Comparison of ENCODE assay signal across 21 cellular contexts in the genomic region with DNA sequence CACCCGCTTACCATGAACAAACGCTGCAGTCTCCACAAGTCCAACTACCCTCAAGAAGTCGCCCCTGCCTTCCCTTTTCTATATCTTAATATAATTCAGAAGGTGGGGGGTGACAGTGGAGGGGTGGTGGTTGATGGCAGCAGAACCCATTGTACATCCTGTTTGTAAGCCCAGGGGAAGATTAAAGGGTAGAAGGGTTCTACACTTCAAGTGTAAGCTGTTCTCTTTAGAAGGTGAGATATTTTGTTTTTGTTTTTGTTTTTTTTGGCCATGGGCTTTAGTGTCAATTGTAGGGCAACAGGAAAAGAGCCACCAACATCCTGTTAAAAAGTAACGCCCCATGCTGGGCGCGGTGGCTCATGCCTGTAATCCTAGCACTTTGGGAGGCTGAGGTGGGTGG. TPM values are rescaled to one million over a fixed set of nuclear protein-coding genes. Genes with fewer than 3 reads are reported as not detected.
DNase-seq lines count a peak whose midpoint lies in the region; ATAC-seq, FAIRE-seq and TF ChIP-seq lines count a peak whose summit lies in the region.
"Had no signal": no experiment of that assay in that cellular context is flagged by ENCODE, and none has a peak within 500 bp of the region (broad histone marks: within the 10 kb centered on the region; RNA-seq: fewer than 3 reads in every experiment).

No MANE protein-coding gene starts in this region.

- FAIRE-seq in H1 (lab: Jason Lieb, UNC) = no peak
- FAIRE-seq: GM19239, RCC 7860 had no signal

- H3K14ac ChIP-seq in H1 (ENCODE audit: insufficient read length) (no peak overlapping the region), mesenchymal stem cell (ENCODE audit: low read length in 2 of 2) (no peak overlapping the region)

- H3K36me3 Mint-ChIP-seq in activated CD4-positive, alpha-beta memory T cell treated with anti-CD3 and anti-CD28 coated beads, Interleukin-2, amount 10 ng/mL, durations not matched to agents 7 days and 5 days (ENCODE audit: low read depth) = no peaks in the 10 kb centered on the region
- H3K36me3 Mint-ChIP-seq in activated CD4-positive, alpha-beta memory T cell treated with anti-CD3 and anti-CD28 coated beads for 36 hours = no peaks in the 10 kb centered on the region

- peak overlapping the region; percentile 57 for H3K27ac Mint-ChIP-seq in activated CD4-positive, alpha-beta memory T cell treated with anti-CD3 and anti-CD28 coated beads, Interleukin-2, amount 10 ng/mL, durations not matched to agents 7 days and 5 days
- H3K27ac Mint-ChIP-seq in activated CD4-positive, alpha-beta memory T cell treated with anti-CD3 and anti-CD28 coated beads for 36 hours = no peak overlapping the region

- TF ChIP-seq CTCF in DND-41 (IDR thresholded peaks at IDR 0.05; ENCODE audit: borderline replicate concordance, extremely low read depth, low read length, poor library complexity, severe bottlenecking) (no peak), H1 (IDR thresholded peaks at IDR 0.05; ENCODE audit: control extremely low read depth in 1 of 3, insufficient read depth in 1 of 3, low read depth in 1 of 3, low read length in 3 of 3) (no peak), osteoblast (IDR thresholded peaks at IDR 0.05; ENCODE audit: extremely low read depth, low read depth, low read length) (no peak)

- no peak for TF ChIP-seq EP300 in H1 (IDR thresholded peaks at IDR 0.05; ENCODE audit: borderline replicate concordance in 1 of 2, low read depth in 2 of 2, low read length in 2 of 2)

- H3K79me2 ChIP-seq in DND-41 (ENCODE audit: insufficient read depth, low read length) (no peaks in the 10 kb centered on the region), H1 (ENCODE audit: control insufficient read depth in 1 of 2, insufficient read depth in 2 of 2, low read length in 2 of 2) (no peaks in the 10 kb centered on the region), osteoblast (ENCODE audit: insufficient read depth, low read length) (no peaks in the 10 kb centered on the region)

- TF ChIP-seq POLR2A in H1 (IDR thresholded peaks at IDR 0.05; ENCODE audit: control extremely low read depth in 1 of 2, low read depth in 2 of 2, low read length in 2 of 2) = no peak

- H2AK5ac ChIP-seq in H1 (ENCODE audit: low read depth, low read length) = no peak overlapping the region
- H2AK5ac ChIP-seq in mesenchymal stem cell (ENCODE audit: low read length, severe bottlenecking) = no peak overlapping the region

- no peak overlapping the region for H3K4me3 ChIP-seq in DND-41 (ENCODE audit: low read depth in 1 of 2, low read length in 2 of 2)
- H3K4me3 ChIP-seq in H1 (ENCODE audit: extremely low read depth in 1 of 4, insufficient read depth in 2 of 4, low read depth in 3 of 4, low read length in 4 of 4) = no peak overlapping the region
- no peak overlapping the region for H3K4me3 ChIP-seq in osteoblast (ENCODE audit: insufficient read depth, low read length)
- no peak overlapping the region for H3K4me3 ChIP-seq in mesenchymal stem cell (ENCODE audit: insufficient read depth in 1 of 2, low read depth in 1 of 2, low read length in 2 of 2)
- H3K4me3 ChIP-seq: MG63, SJSA1 had no signal

- H2BK120ac ChIP-seq in H1 (replicated peaks; ENCODE audit: low read depth, low read length) (no peak overlapping the region), mesenchymal stem cell (ENCODE audit: low read depth, low read length) (no peak overlapping the region)

- POLR2A ChIA-PET in activated CD4-positive, alpha-beta memory T cell treated with anti-CD3 and anti-CD28 coated beads, Interleukin-2, amount 10 ng/mL, durations not matched to agents 7 days and 5 days (lab: Charles Lee) = interaction anchor here (0.6 to 1.0 kb wide), 4 partner anchors 11 to 25 kb away, joined by 3 to 4 read pairs (median 3); no protein-coding TSS in a partner anchor
- POLR2A ChIA-PET in activated CD4-positive, alpha-beta memory T cell treated with anti-CD3 and anti-CD28 coated beads for 36 hours (lab: Charles Lee) = no interaction called here
- POLR2A ChIA-PET in H1 (lab: Charles Lee; ENCODE audit: partially characterized antibody) = interaction anchor here (1.5 kb wide), 1 partner anchor 89 kb away, joined by 3 read pairs; no protein-coding TSS in a partner anchor

- no peak overlapping the region for H3K23ac ChIP-seq in H1 (ENCODE audit: insufficient read length)
- H3K23ac ChIP-seq in mesenchymal stem cell (ENCODE audit: low read length in 2 of 2) = no peak overlapping the region

- intact Hi-C loops in activated CD4-positive, alpha-beta memory T cell treated with anti-CD3 and anti-CD28 coated beads for 36 hours (cut with micrococcal nuclease) = no loop called here

- no peaks in the 10 kb centered on the region for H3K23me2 ChIP-seq in H1 (ENCODE audit: low read depth, low read length)

- H4K91ac ChIP-seq in H1 (replicated peaks; ENCODE audit: insufficient read length, low read length) (no peak overlapping the region), mesenchymal stem cell (ENCODE audit: low read length) (no peak overlapping the region)

- no peak overlapping the region for H3K4me2 ChIP-seq in DND-41 (ENCODE audit: insufficient read depth, low read length)
- H3K4me2 ChIP-seq in H1 (ENCODE audit: insufficient read depth in 1 of 2, low read depth in 2 of 2, low read length in 2 of 2) = no peak overlapping the region
- H3K4me2 ChIP-seq in osteoblast (ENCODE audit: insufficient read depth, low read length) = no peak overlapping the region
- no peak overlapping the region for H3K4me2 ChIP-seq in mesenchymal stem cell (ENCODE audit: low read length, poor library complexity, severe bottlenecking)

- H3K9me3 Mint-ChIP-seq in activated CD4-positive, alpha-beta memory T cell treated with anti-CD3 and anti-CD28 coated beads, Interleukin-2, amount 10 ng/mL, durations not matched to agents 7 days and 5 days = no peaks in the 10 kb centered on the region
- H3K9me3 Mint-ChIP-seq in activated CD4-positive, alpha-beta memory T cell treated with anti-CD3 and anti-CD28 coated beads for 36 hours = no peaks in the 10 kb centered on the region

- H2BK12ac ChIP-seq in H1 (ENCODE audit: low read depth, low read length) = 0 out of 2 replicates have a peak overlapping the region, but pooled peaks have one; percentile 27
- no peak overlapping the region for H2BK12ac ChIP-seq in mesenchymal stem cell (ENCODE audit: low read length in 2 of 2)

- H3K27me3 Mint-ChIP-seq in activated CD4-positive, alpha-beta memory T cell treated with anti-CD3 and anti-CD28 coated beads, Interleukin-2, amount 10 ng/mL, durations not matched to agents 7 days and 5 days = peaks cover 16% of the 10 kb centered on the region
- H3K27me3 Mint-ChIP-seq in activated CD4-positive, alpha-beta memory T cell treated with anti-CD3 and anti-CD28 coated beads for 36 hours = no peaks in the 10 kb centered on the region

- CTCF ChIA-PET in activated CD4-positive, alpha-beta memory T cell treated with anti-CD3 and anti-CD28 coated beads, Interleukin-2, amount 10 ng/mL, durations not matched to agents 7 days and 5 days (lab: Charles Lee) = interaction anchor here (0.7 kb wide), 1 partner anchor 654 kb away, joined by 6 read pairs; no protein-coding TSS in a partner anchor
- CTCF ChIA-PET in activated CD4-positive, alpha-beta memory T cell treated with anti-CD3 and anti-CD28 coated beads for 36 hours (lab: Charles Lee) = no interaction called here
- CTCF ChIA-PET in H1 (lab: Charles Lee; ENCODE audit: partially characterized antibody) = interaction anchor here (1.3 kb wide), 1 partner anchor 26 kb away, joined by 4 read pairs; no protein-coding TSS in a partner anchor

- no peak overlapping the region for H3K4me3 Mint-ChIP-seq in activated CD4-positive, alpha-beta memory T cell treated with anti-CD3 and anti-CD28 coated beads, Interleukin-2, amount 10 ng/mL, durations not matched to agents 7 days and 5 days
- H3K4me3 Mint-ChIP-seq in activated CD4-positive, alpha-beta memory T cell treated with anti-CD3 and anti-CD28 coated beads for 36 hours = no peak overlapping the region

- H3K4ac ChIP-seq in H1 (replicated peaks; ENCODE audit: insufficient read length, low read depth, low read length) (no peak overlapping the region), mesenchymal stem cell (ENCODE audit: low read depth in 1 of 2, low read length in 2 of 2) (no peak overlapping the region)

- H3K27ac ChIP-seq in DND-41 (ENCODE audit: low read length) (no peak overlapping the region), H1 (ENCODE audit: low read depth, low read length) (no peak overlapping the region), osteoblast (ENCODE audit: low read depth, low read length) (no peak overlapping the region), mesenchymal stem cell (ENCODE audit: low read length, poor library complexity, severe bottlenecking) (no peak overlapping the region)
- H3K27ac ChIP-seq: C4-2B, SJSA1 had no signal

- no peaks in the 10 kb centered on the region for H3K27me3 ChIP-seq in DND-41 (ENCODE audit: insufficient read depth, low read length, poor library complexity)
- no peaks in the 10 kb centered on the region for H3K27me3 ChIP-seq in H1 (replicated peaks in 1 of 4; ENCODE audit: control insufficient read depth in 3 of 4, extremely low read depth in 1 of 4, insufficient read depth in 3 of 4, low read length in 3 of 4)
- H3K27me3 ChIP-seq in osteoblast (ENCODE audit: insufficient read depth, low read length) = no peaks in the 10 kb centered on the region
- H3K27me3 ChIP-seq in mesenchymal stem cell (ENCODE audit: control insufficient read depth in 1 of 2, insufficient read depth in 1 of 2, low read length in 2 of 2) = no peaks in the 10 kb centered on the region
- H3K27me3 ChIP-seq: MG63 had no signal

- H3K18ac ChIP-seq in H1 (ENCODE audit: extremely low read depth, low read length) (no peak overlapping the region), mesenchymal stem cell (ENCODE audit: low read depth in 1 of 2, low read length in 2 of 2) (no peak overlapping the region)

- H4K8ac ChIP-seq in H1 (ENCODE audit: extremely low read depth, insufficient read depth, low read length) (no peak overlapping the region), mesenchymal stem cell (ENCODE audit: low read length) (no peak overlapping the region)

- H4K5ac ChIP-seq in H1 (ENCODE audit: insufficient read length, low read depth, low read length) = no peak overlapping the region

- H3K9ac ChIP-seq in DND-41 (ENCODE audit: low read depth, low read length) (no peak overlapping the region), H1 (replicated peaks in 1 of 4; ENCODE audit: extremely low read depth in 1 of 4, low read depth in 3 of 4, low read length in 3 of 4) (no peak overlapping the region), mesenchymal stem cell (ENCODE audit: low read length) (no peak overlapping the region)

- TF ChIP-seq RAD21 in H1 (IDR thresholded peaks at IDR 0.05 in 1 of 2, conservative IDR thresholded peaks at IDR 0.05 in 1 of 2; ENCODE audit: low read depth in 2 of 2, low read length in 2 of 2) = no peak

- peak; percentile 37 for DNase-seq in activated CD4-positive, alpha-beta memory T cell treated with anti-CD3 and anti-CD28 coated beads, Interleukin-2, amount 10 ng/mL, durations not matched to agents 7 days and 5 days
- DNase-seq in activated CD4-positive, alpha-beta memory T cell treated with anti-CD3 and anti-CD28 coated beads for 36 hours = no peak
- DNase-seq in DND-41 (peak; percentile 34), H1 (ENCODE audit: low read depth in 1 of 2, low spot score in 2 of 2) (no peak), osteoblast (ENCODE audit: insufficient read length, low spot score, missing footprints) (peak; percentile 19), mesenchymal stem cell (no peak), RKO (ENCODE audit: low spot score) (no peak)
- DNase-seq: AML-193, MG63, NCI-H1417, NCI-H1694 treated with DMSO at 0.1 percent for 48 hours, NCI-H2081 treated with DMSO at 0.1 percent for 48 hours, NCI-H2171 treated with DMSO at 0.1 percent for 48 hours, NCI-H524 treated with DMSO at 0.1 percent for 48 hours, NCI-H82, OCI-M1 had no signal

- 93% methylated on average over 6 of the region's 6 CpGs; no CpG with 5 or more reads in 1 of the 2 experiments for WGBS in H1 (ENCODE audit: extremely low coverage in 1 of 2, insufficient coverage in 1 of 2, insufficient read length in 1 of 2, insufficient replicate concordance in 2 of 2, low coverage in 1 of 2, low lambda C conversion rate in 2 of 2, missing lambda C conversion rate in 1 of 2), 2 experiments
- 95% methylated on average over 4 of the region's 6 CpGs for WGBS in mesenchymal stem cell

- H2BK20ac ChIP-seq in H1 (ENCODE audit: low read length) = no peak overlapping the region

- H2AFZ ChIP-seq in DND-41 (ENCODE audit: low read depth, low read length) (no peak overlapping the region), H1 (ENCODE audit: low read length) (no peak overlapping the region), osteoblast (ENCODE audit: low read length) (no peak overlapping the region), mesenchymal stem cell (ENCODE audit: low read depth, low read length) (no peak overlapping the region)

- ATAC-seq in DND-41 (ENCODE audit: insufficient read depth, low read depth) = peak; percentile 82
- ATAC-seq: Right ventricle myocardium inferior had no signal

- H3K56ac ChIP-seq in H1 (replicated peaks; ENCODE audit: insufficient read length, low read depth, low read length) = no peak overlapping the region

- peaks cover 7% of the 10 kb centered on the region for H3K4me1 Mint-ChIP-seq in activated CD4-positive, alpha-beta memory T cell treated with anti-CD3 and anti-CD28 coated beads, Interleukin-2, amount 10 ng/mL, durations not matched to agents 7 days and 5 days
- peaks cover 3% of the 10 kb centered on the region for H3K4me1 Mint-ChIP-seq in activated CD4-positive, alpha-beta memory T cell treated with anti-CD3 and anti-CD28 coated beads for 36 hours (ENCODE audit: low read depth)

- H2BK5ac ChIP-seq in H1 (ENCODE audit: low read depth, low read length) (no peak overlapping the region), mesenchymal stem cell (ENCODE audit: low read depth, low read length, poor library complexity, severe bottlenecking) (no peak overlapping the region)

- H3K4me1 ChIP-seq in DND-41 (ENCODE audit: insufficient read depth, low read length) (peaks cover 7% of the 10 kb centered on the region), H1 (replicated peaks in 1 of 4; ENCODE audit: control insufficient read depth in 3 of 4, insufficient read depth in 4 of 4, low read length in 3 of 4) (no peaks in the 10 kb centered on the region), osteoblast (ENCODE audit: insufficient read depth, low read length) (no peaks in the 10 kb centered on the region), mesenchymal stem cell (ENCODE audit: control insufficient read depth, insufficient read depth, low read depth, low read length) (peaks cover 1% of the 10 kb centered on the region)

- H3K36me3 ChIP-seq in DND-41 (ENCODE audit: insufficient read depth, low read length) (no peaks in the 10 kb centered on the region), H1 (ENCODE audit: control insufficient read depth in 2 of 4, insufficient read depth in 4 of 4, low read length in 3 of 4) (no peaks in the 10 kb centered on the region), osteoblast (ENCODE audit: insufficient read depth, low read length) (no peaks in the 10 kb centered on the region), mesenchymal stem cell (ENCODE audit: control insufficient read depth in 1 of 2, insufficient read depth in 2 of 2, low read depth in 1 of 2, low read length in 2 of 2) (no peaks in the 10 kb centered on the region)
- H3K36me3 ChIP-seq: MG63, SJSA1 had no signal

- no peak overlapping the region for H2BK15ac ChIP-seq in H1 (ENCODE audit: low read length)
- H2BK15ac ChIP-seq in mesenchymal stem cell (ENCODE audit: low read depth, poor library complexity, severe bottlenecking) = no peak overlapping the region

- H3K79me1 ChIP-seq in H1 (ENCODE audit: low read depth, low read length) (no peaks in the 10 kb centered on the region), mesenchymal stem cell (replicated peaks; ENCODE audit: low read length, poor library complexity, severe bottlenecking) (no peaks in the 10 kb centered on the region)

- no peaks in the 10 kb centered on the region for H3K9me3 ChIP-seq in DND-41 (ENCODE audit: insufficient read depth, low read length, severe bottlenecking)
- H3K9me3 ChIP-seq in H1 (ENCODE audit: insufficient read depth in 2 of 2, low read depth in 1 of 2, low read length in 1 of 2) = no peaks in the 10 kb centered on the region
- no peaks in the 10 kb centered on the region for H3K9me3 ChIP-seq in osteoblast (ENCODE audit: low read depth, low read length)
- no peaks in the 10 kb centered on the region for H3K9me3 ChIP-seq in mesenchymal stem cell (ENCODE audit: control insufficient read depth, low read length)
- H3K9me3 ChIP-seq: MG63, SJSA1 had no signal

- H4K20me1 ChIP-seq in DND-41 (ENCODE audit: insufficient read depth, low read length) (no peaks in the 10 kb centered on the region), H1 (replicated peaks in 1 of 2; ENCODE audit: control insufficient read depth in 1 of 2, insufficient read depth in 2 of 2, low read length in 2 of 2) (no peaks in the 10 kb centered on the region), osteoblast (ENCODE audit: insufficient read depth, low read length) (no peaks in the 10 kb centered on the region)

RNA-seq across cellular contexts. Expression of a gene that starts 34.9 kb away (rescaled TPM):
- total RNA-seq in activated CD4-positive, alpha-beta memory T cell treated with anti-CD3 and anti-CD28 coated beads, Interleukin-2, amount 10 ng/mL, durations not matched to agents 7 days and 5 days = 10 to 100 TPM; 55.7 to 58.5 TPM
- total RNA-seq in activated CD4-positive, alpha-beta memory T cell treated with anti-CD3 and anti-CD28 coated beads for 36 hours = 10 to 100 TPM; 37.7 to 39.5 TPM
- 220 and 234 TPM in 2 replicates for total RNA-seq in H1 (2021; fragmentation: NEBNext Ultra II Directional; extraction: Animal tissue kit (Norgen Biotek cat#: 25700))
- 48.5 and 72.3 TPM in 2 replicates for polyA plus RNA-seq in H1 (2011; rRNA removed)
- polyA plus RNA-seq in H1 (2011; cell fraction: cytosol; rRNA removed) = 100 TPM
- polyA plus RNA-seq in H1 (2011; cell fraction: nucleus; rRNA removed) = 27.8 TPM
- polyA plus RNA-seq in H1 (2012, experiment 1 of 2) = 94.8 to 171 TPM (median 113 TPM) in 4 replicates
- 51.6 TPM for polyA plus RNA-seq in H1 (2012, experiment 2 of 2)
- polyA plus RNA-seq in H1 (2013, experiment 1 of 2) = 142 TPM
- 146 TPM for polyA plus RNA-seq in H1 (2013, experiment 2 of 2)
- 46.3 and 83.7 TPM in 2 replicates for polyA minus RNA-seq in H1 (2011; rRNA and poly(A)+ RNA removed)
- 105 TPM for polyA minus RNA-seq in H1 (2011; cell fraction: cytosol; rRNA and poly(A)+ RNA removed)
- 85.4 TPM for polyA minus RNA-seq in H1 (2011; cell fraction: nucleus; rRNA and poly(A)+ RNA removed)
- 91.1 and 101 TPM in 2 replicates for total RNA-seq in osteoblast
- 60.2 TPM for polyA plus RNA-seq in mesenchymal stem cell (2013, experiment 1 of 2)
- polyA plus RNA-seq in mesenchymal stem cell (2013, experiment 2 of 2) = 61.9 TPM

Comparison
In these comparisons a context has a peak if more than half of its experiments do, and no peak if none do; other contexts are left out.
1. DNase-seq: peak in activated CD4-positive, alpha-beta memory T cell treated with anti-CD3 and anti-CD28 coated beads, Interleukin-2, amount 10 ng/mL, durations not matched to agents 7 days and 5 days (single experiment), DND-41 (single experiment) and osteoblast (single experiment); none in activated CD4-positive, alpha-beta memory T cell treated with anti-CD3 and anti-CD28 coated beads for 36 hours (single experiment), H1 (0 of 2), mesenchymal stem cell (single experiment) and RKO (single experiment).